Comparison of ENCODE assay signal across 8 cellular contexts in genomic region chr11:94493146-94493442, GRCh38. TPM values are rescaled to one million over a fixed set of nuclear protein-coding genes. Genes with fewer than 3 reads are reported as not detected.
DNase-seq lines count a peak whose midpoint lies in the region; ATAC-seq and TF ChIP-seq lines count a peak whose summit lies in the region.

No MANE protein-coding gene starts in this region.

- peak overlapping the region; percentile 37 to 92 (median 84) for H3K27ac ChIP-seq in tibial nerve

- H3K4me1 ChIP-seq in tibial nerve: peaks cover 0 to 35% (median 9%) of the 10 kb centered on the region in 4 donors

- no peaks in the 10 kb centered on the region for H3K27me3 Mint-ChIP-seq in activated naive CD4-positive, alpha-beta T cell treated with anti-CD3 and anti-CD28 coated beads, Interleukin-2, amount 10 ng/mL, durations not matched to agents 7 days and 5 days

- peaks cover 40% of the 10 kb centered on the region for H3K4me1 Mint-ChIP-seq in activated naive CD4-positive, alpha-beta T cell treated with anti-CD3 and anti-CD28 coated beads, Interleukin-2, amount 10 ng/mL, durations not matched to agents 7 days and 5 days

- no peak for DNase-seq in activated naive CD4-positive, alpha-beta T cell treated with anti-CD3 and anti-CD28 coated beads, Interleukin-2, amount 10 ng/mL, durations not matched to agents 7 days and 5 days
- DNase-seq in activated naive CD4-positive, alpha-beta T cell (lab: John Stamatoyannopoulos, UW): no peak
- no peak for DNase-seq in activated naive CD4-positive, alpha-beta T cell treated with anti-CD3 and anti-CD28 coated beads, Interleukin-2, amount 50 U/mL, for 72 hours (ENCODE audit: low spot score in 2 of 2)
- no peak for DNase-seq in left lobe of liver (ENCODE audit: low spot score)
- no peak for DNase-seq in tibial nerve (ENCODE audit: low spot score in 2 of 2)
- no peak for DNase-seq in DMS53 treated with DMSO at 0.1 percent for 48 hours (lab: John Stamatoyannopoulos, UW; ENCODE audit: unreplicated experiment)
- DNase-seq in sciatic nerve (ENCODE audit: low spot score): no peak

- peak overlapping the region; percentile 95 for H3K27ac Mint-ChIP-seq in activated naive CD4-positive, alpha-beta T cell treated with anti-CD3 and anti-CD28 coated beads, Interleukin-2, amount 10 ng/mL, durations not matched to agents 7 days and 5 days
- peak overlapping the region; percentile 98 to 99 for H3K27ac Mint-ChIP-seq in activated naive CD4-positive, alpha-beta T cell treated with anti-CD3 and anti-CD28 coated beads, Interleukin-2, amount 50 U/mL, for 72 hours

- H3K4me3 ChIP-seq in tibial nerve: peak overlapping the region; percentile 64 to 98 (median 78)

- TF ChIP-seq EP300 in tibial nerve (IDR thresholded peaks at IDR 0.05): no peak

- TF ChIP-seq CTCF in tibial nerve (IDR thresholded peaks at IDR 0.05): no peak

- H3K9me3 ChIP-seq in tibial nerve: no peaks in the 10 kb centered on the region

- peak overlapping the region; percentile 96 for H3K4me3 Mint-ChIP-seq in activated naive CD4-positive, alpha-beta T cell treated with anti-CD3 and anti-CD28 coated beads, Interleukin-2, amount 10 ng/mL, durations not matched to agents 7 days and 5 days

- peaks cover 35% of the 10 kb centered on the region for H3K36me3 Mint-ChIP-seq in activated naive CD4-positive, alpha-beta T cell treated with anti-CD3 and anti-CD28 coated beads, Interleukin-2, amount 10 ng/mL, durations not matched to agents 7 days and 5 days
- H3K36me3 Mint-ChIP-seq in activated naive CD4-positive, alpha-beta T cell treated with anti-CD3 and anti-CD28 coated beads, Interleukin-2, amount 50 U/mL, for 72 hours: peaks cover 24 to 31% of the 10 kb centered on the region in 2 donors

- no peaks in the 10 kb centered on the region for H3K27me3 ChIP-seq in tibial nerve

- no peak for TF ChIP-seq POLR2A in tibial nerve (IDR thresholded peaks at IDR 0.05)

- intact Hi-C loops in sciatic nerve (cut with DNase I): no loop called here

- peak; percentile 29 for ATAC-seq in HG03354 (IDR thresholded peaks at IDR 0.05; ENCODE audit: poor library complexity, severe bottlenecking, unreplicated experiment)
- peak; percentile 19 to 38 for ATAC-seq in activated naive CD4-positive, alpha-beta T cell treated with anti-CD3 and anti-CD28 coated beads, Interleukin-2, amount 50 U/mL, for 72 hours
- ATAC-seq in left lobe of liver: peak; percentile 48
- no peak for ATAC-seq in sciatic nerve

- no peaks in the 10 kb centered on the region for H3K9me3 Mint-ChIP-seq in activated naive CD4-positive, alpha-beta T cell treated with anti-CD3 and anti-CD28 coated beads, Interleukin-2, amount 10 ng/mL, durations not matched to agents 7 days and 5 days
- no peaks in the 10 kb centered on the region for H3K9me3 Mint-ChIP-seq in activated naive CD4-positive, alpha-beta T cell treated with anti-CD3 and anti-CD28 coated beads, Interleukin-2, amount 50 U/mL, for 72 hours

- CTCF ChIA-PET in activated naive CD4-positive, alpha-beta T cell treated with anti-CD3 and anti-CD28 coated beads, Interleukin-2, amount 10 ng/mL, durations not matched to agents 7 days and 5 days (lab: Charles Lee): interaction anchor here (1.1 kb wide), 1 partner anchor 12 kb away, joined by 4 read pairs; no protein-coding TSS in a partner anchor

- H3K36me3 ChIP-seq in tibial nerve: peaks cover 0 to 40% (median 0%) of the 10 kb centered on the region in 3 donors

- WGBS in tibial nerve, 2 donors: 0% methylated on average over 10 of the region's 10 CpGs

RNA-seq across cellular contexts. Expression of gene MRE11, which starts 0.6 kb away (rescaled TPM):
- total RNA-seq in activated naive CD4-positive, alpha-beta T cell treated with anti-CD3 and anti-CD28 coated beads, Interleukin-2, amount 50 U/mL, for 72 hours: 10 to 100 TPM; 50.7 to 53.1 TPM
- total RNA-seq in left lobe of liver (3.9 TPM), tibial nerve (10 to 100 TPM; 14.0 to 28.4 (median 17.4) TPM), sciatic nerve (30.7 TPM)

RNA-seq across cellular contexts. Expression of gene ANKRD49, which starts 0.7 kb away (rescaled TPM):
- 10 to 100 TPM; 18.1 to 22.8 TPM for total RNA-seq in activated naive CD4-positive, alpha-beta T cell treated with anti-CD3 and anti-CD28 coated beads, Interleukin-2, amount 50 U/mL, for 72 hours
- total RNA-seq in left lobe of liver (4.3 TPM), tibial nerve (10 to 100 TPM in 3 of 4 donors, 1 to 10 TPM in 1; 9.2 to 44.9 (median 16.8) TPM), sciatic nerve (14.1 TPM)

RNA-seq across cellular contexts. Expression of gene C11orf97, which starts 19.2 kb away (rescaled TPM):
- total RNA-seq in activated naive CD4-positive, alpha-beta T cell treated with anti-CD3 and anti-CD28 coated beads, Interleukin-2, amount 50 U/mL, for 72 hours: not detected
- total RNA-seq in left lobe of liver (0.35 TPM), tibial nerve (not detected), sciatic nerve (not detected)

RNA-seq across cellular contexts. Expression of gene FUT4, which starts 50.6 kb away (rescaled TPM):
- total RNA-seq in activated naive CD4-positive, alpha-beta T cell treated with anti-CD3 and anti-CD28 coated beads, Interleukin-2, amount 50 U/mL, for 72 hours: 1 to 10 TPM; 2.7 to 5.4 TPM
- total RNA-seq in left lobe of liver (1.2 TPM), tibial nerve (10 to 100 TPM in 1 of 4 donors, 1 to 10 TPM in 3; 5.4 to 11.0 (median 7.7) TPM), sciatic nerve (7.2 TPM)
